ENCODE assay signal across 23 cellular contexts in genomic region chr16:89087922-89088321, GRCh38.
"Had no signal": no experiment of that assay in that cellular context is flagged by ENCODE, and none has a peak within 500 bp of the region (broad histone marks: within the 10 kb centered on the region; RNA-seq: fewer than 3 reads in every experiment).

No MANE protein-coding gene starts in this region.

- H3K4me3 Mint-ChIP-seq: effector memory CD8-positive, alpha-beta T cell; memory B cell; natural killer cell; stimulated activated effector memory CD8-positive, alpha-beta T cell treated with anti-CD3 and anti-CD28 coated beads, Interleukin-12 subunit alpha, Interleukin-12 subunit beta, amount 100 ng/mL, for 72 hours; type B pancreatic cell had no signal

- H3K9me3 ChIP-seq: esophagus squamous epithelium, lower lobe of right lung, neutrophil, pancreas, testis, tibial artery had no signal

- H3K4me1 Mint-ChIP-seq: natural killer cell had no signal

- H3K27ac Mint-ChIP-seq: effector memory CD8-positive, alpha-beta T cell; memory B cell; natural killer cell; stimulated activated effector memory CD8-positive, alpha-beta T cell treated with anti-CD3 and anti-CD28 coated beads, Interleukin-12 subunit alpha, Interleukin-12 subunit beta, amount 100 ng/mL, for 72 hours; type B pancreatic cell had no signal

- H3K36me3 Mint-ChIP-seq: memory B cell; natural killer cell; stimulated activated effector memory CD8-positive, alpha-beta T cell treated with anti-CD3 and anti-CD28 coated beads, Interleukin-12 subunit alpha, Interleukin-12 subunit beta, amount 100 ng/mL, for 72 hours; type B pancreatic cell had no signal

- DNase-seq: cortex of kidney; effector memory CD8-positive, alpha-beta T cell; erythroblast; esophagus squamous epithelium; foreskin melanocyte; glutamatergic neuron; hypothalamus; left ventricle myocardium superior; lower lobe of right lung; natural killer cell; retina; stimulated activated CD4-positive, alpha-beta T cell treated with anti-CD3 and anti-CD28 coated beads, Interleukin-2, amount 100 ng/mL, for 24 hours; stimulated activated CD4-positive, alpha-beta T cell treated with anti-CD3 and anti-CD28 coated beads, Interleukin-4, amount 100 ng/mL, for 24 hours; stimulated activated naive CD8-positive, alpha-beta T cell treated with anti-CD3 and anti-CD28 coated beads, Interleukin-15, Interleukin-2, amounts not matched to agents 100 U/mL and 50 U/mL, for 24 hours; substantia nigra; testis; tibial artery had no signal

- H3K27me3 ChIP-seq: pancreas, testis had no signal

- ATAC-seq: effector memory CD8-positive, alpha-beta T cell; left ventricle myocardium superior; lower lobe of right lung; natural killer cell; pancreas; sciatic nerve; stimulated activated effector memory CD8-positive, alpha-beta T cell treated with anti-CD3 and anti-CD28 coated beads, Interleukin-12 subunit alpha, Interleukin-12 subunit beta, amount 100 ng/mL, for 72 hours; stimulated activated naive CD8-positive, alpha-beta T cell treated with anti-CD3 and anti-CD28 coated beads, Interleukin-15, Interleukin-2, amounts not matched to agents 100 U/mL and 50 U/mL, for 24 hours had no signal

- H3K9me3 Mint-ChIP-seq: effector memory CD8-positive, alpha-beta T cell; memory B cell; natural killer cell; stimulated activated effector memory CD8-positive, alpha-beta T cell treated with anti-CD3 and anti-CD28 coated beads, Interleukin-12 subunit alpha, Interleukin-12 subunit beta, amount 100 ng/mL, for 72 hours; type B pancreatic cell had no signal

- H3K27ac ChIP-seq: esophagus squamous epithelium, lower lobe of right lung, neutrophil, pancreas, testis, tibial artery had no signal
